Comparison of ENCODE assay signal across 11 cellular contexts in genomic region chr1:93814795-93815737, GRCh38.
DNase-seq lines count a peak whose midpoint lies in the region; ATAC-seq and TF ChIP-seq lines count a peak whose summit lies in the region.
"Had no signal": no experiment of that assay in that cellular context is flagged by ENCODE, and none has a peak within 500 bp of the region (broad histone marks: within the 10 kb centered on the region; RNA-seq: fewer than 3 reads in every experiment).

No MANE protein-coding gene starts in this region.

- ATAC-seq in GM21529 (IDR thresholded peaks at IDR 0.05; ENCODE audit: unreplicated experiment) (no peak), GM19351 (IDR thresholded peaks at IDR 0.05; ENCODE audit: unreplicated experiment) (no peak)

- H3K4me3 ChIP-seq in brain microvascular endothelial cell (ENCODE audit: low read depth, low read length): no peak overlapping the region
- H3K4me3 ChIP-seq in mesodermal cell (ENCODE audit: extremely low read depth, insufficient read depth, low read length, poor library complexity, severe bottlenecking): no peak overlapping the region
- H3K4me3 ChIP-seq: GM12878, stomach had no signal

- in situ Hi-C loops in brain microvascular endothelial cell (cut with HindIII; ENCODE audit: low pct_ligation_motif_present, low sequenced_read_pairs): no loop called here

- DNase-seq in HT1080 (ENCODE audit: low read depth) (peak; percentile 77), NCI-H345 treated with DMSO at 0.1 percent for 48 hours (lab: John Stamatoyannopoulos, UW; ENCODE audit: unreplicated experiment) (peak; percentile 79), brain microvascular endothelial cell (peak; percentile 56), NK-92 (lab: John Stamatoyannopoulos, UW; ENCODE audit: unreplicated experiment) (no peak)
- no peak for DNase-seq in activated CD4-positive, alpha-beta T cell treated with anti-CD3 and anti-CD28 coated beads, Interleukin-2, amount 50 U/mL, for 4 hours
- DNase-seq: activated CD8-positive, alpha-beta memory T cell treated with anti-CD3 and anti-CD28 coated beads, Interleukin-2, amount 50 U/mL, for 48 hours; stomach had no signal

- no peaks in the 10 kb centered on the region for H3K36me3 ChIP-seq in brain microvascular endothelial cell (replicated peaks)
- no peaks in the 10 kb centered on the region for H3K36me3 ChIP-seq in mesodermal cell (ENCODE audit: control insufficient read depth, insufficient read depth, low read length)
- H3K36me3 ChIP-seq: stomach had no signal

- H3K27me3 ChIP-seq in brain microvascular endothelial cell (replicated peaks): no peaks in the 10 kb centered on the region
- H3K27me3 ChIP-seq: stomach had no signal

- H3K27ac ChIP-seq in brain microvascular endothelial cell: peak overlapping the region; percentile 45
- peak overlapping the region; percentile 58 for H3K27ac ChIP-seq in mesodermal cell (ENCODE audit: low read depth, low read length, severe bottlenecking)
- H3K27ac ChIP-seq: stomach had no signal

- no peak for TF ChIP-seq CTCF in brain microvascular endothelial cell (IDR thresholded peaks at IDR 0.05; ENCODE audit: low read depth, low read length, missing control alignments)

- H3K9me3 ChIP-seq in mesodermal cell (ENCODE audit: control insufficient read depth, low read length): no peaks in the 10 kb centered on the region
- H3K9me3 ChIP-seq: stomach had no signal

- 48 to 59% methylated on average over 6 to 8 of the region's 12 CpGs for WGBS in mesodermal cell (ENCODE audit: insufficient coverage in 2 of 2), 2 experiments

- H3K4me1 ChIP-seq in mesodermal cell (ENCODE audit: control insufficient read depth, insufficient read depth, low read length, poor library complexity, severe bottlenecking): peaks cover 61% of the 10 kb centered on the region

Comparison
In these comparisons a context has a peak if more than half of its experiments do, and no peak if none do; other contexts are left out.
1. DNase-seq: peak in HT1080 (single experiment), NCI-H345 treated with DMSO at 0.1 percent for 48 hours (single experiment) and brain microvascular endothelial cell (single experiment); none in activated CD4-positive, alpha-beta T cell treated with anti-CD3 and anti-CD28 coated beads, Interleukin-2, amount 50 U/mL, for 4 hours (0 of 2) and NK-92 (single experiment).